13 cellular contexts compared by ENCODE assay signal in genomic region chr19:36986601-36987000, GRCh38.
DNase-seq lines count a peak whose midpoint lies in the region; ATAC-seq lines count a peak whose summit lies in the region.
"Had no signal": no experiment of that assay in that cellular context is flagged by ENCODE, and none has a peak within 500 bp of the region (broad histone marks: within the 10 kb centered on the region; RNA-seq: fewer than 3 reads in every experiment).

No MANE protein-coding gene starts in this region.

- DNase-seq in NCI-H1092 (lab: John Stamatoyannopoulos, UW) (peak; percentile 72), NCI-H146 treated with DMSO at 0.1 percent for 48 hours (lab: John Stamatoyannopoulos, UW; ENCODE audit: unreplicated experiment) (peak; percentile 8), NCI-H69 (lab: John Stamatoyannopoulos, UW) (peak; percentile 86), myocyte (ENCODE audit: low read depth) (peak; percentile 5), NOMO-1 treated with dmso at 0.1 percent for 144 hours (lab: John Stamatoyannopoulos, UW; ENCODE audit: unreplicated experiment) (no peak), GM19240 (ENCODE audit: insufficient read length, low spot score) (no peak)
- DNase-seq: CD8-positive, alpha-beta memory T cell; DMS 273 treated with DMSO at 0.1 percent for 48 hours; HCEC 1CT; MG63; NCI-H1436 treated with DMSO at 0.1 percent for 48 hours had no signal

- ATAC-seq in GM19324 (IDR thresholded peaks at IDR 0.05; ENCODE audit: low FRiP score, unreplicated experiment): no peak
- ATAC-seq in HG02970 (IDR thresholded peaks at IDR 0.05; ENCODE audit: low FRiP score, unreplicated experiment): no peak

Comparison
In these comparisons a context has a peak if more than half of its experiments do, and no peak if none do; other contexts are left out.
1. DNase-seq: peak in NCI-H1092 (single experiment), NCI-H146 treated with DMSO at 0.1 percent for 48 hours (single experiment), NCI-H69 (single experiment) and myocyte (single experiment); none in NOMO-1 treated with dmso at 0.1 percent for 144 hours (single experiment) and GM19240 (single experiment).